12 cellular contexts compared by ENCODE assay signal in genomic region chr2:27737676-27738348, GRCh38. TPM values are rescaled to one million over a fixed set of nuclear protein-coding genes. Genes with fewer than 3 reads are reported as not detected.
DNase-seq lines count a peak whose midpoint lies in the region; ATAC-seq, FAIRE-seq and TF ChIP-seq lines count a peak whose summit lies in the region.
"Had no signal": no experiment of that assay in that cellular context is flagged by ENCODE, and none has a peak within 500 bp of the region (broad histone marks: within the 10 kb centered on the region; RNA-seq: fewer than 3 reads in every experiment).

No MANE protein-coding gene starts in this region.

- ATAC-seq in stimulated activated naive CD8-positive, alpha-beta T cell treated with anti-CD3 and anti-CD28 coated beads, Interleukin-15, amount 100 ng/mL, for 72 hours, result no peak

- H3K4me1 Mint-ChIP-seq in stimulated activated naive CD8-positive, alpha-beta T cell treated with anti-CD3 and anti-CD28 coated beads, Interleukin-15, amount 100 ng/mL, for 72 hours, result peaks cover 19% of the 10 kb centered on the region

- 54 to 64% methylated on average over 6 to 7 of the region's 7 CpGs for WGBS in esophagus squamous epithelium, 2 donors

- H3K27me3 Mint-ChIP-seq in stimulated activated naive CD8-positive, alpha-beta T cell treated with anti-CD3 and anti-CD28 coated beads, Interleukin-15, amount 100 ng/mL, for 72 hours, result no peaks in the 10 kb centered on the region

- H3K79me2 ChIP-seq in PC-9 (ENCODE audit: low read depth), result 0 out of 2 replicates have a peak, but pooled peaks cover 3% of the 10 kb centered on the region

- H4K20me1 ChIP-seq in PC-9 (ENCODE audit: insufficient read depth), result no peaks in the 10 kb centered on the region

- TF ChIP-seq POLR2A in esophagus squamous epithelium (IDR thresholded peaks at IDR 0.05), result no peak

- H3K9me3 Mint-ChIP-seq in stimulated activated naive CD8-positive, alpha-beta T cell treated with anti-CD3 and anti-CD28 coated beads, Interleukin-15, amount 100 ng/mL, for 72 hours, result no peaks in the 10 kb centered on the region

- no peak overlapping the region for H2AFZ ChIP-seq in PC-9

- peak overlapping the region; percentile 75 for H3K27ac ChIP-seq in PC-9
- peak overlapping the region; percentile 13 to 88 (median 60) for H3K27ac ChIP-seq in esophagus squamous epithelium
- H3K27ac ChIP-seq: testis had no signal

- H3K27me3 ChIP-seq in PC-9 (ENCODE audit: insufficient read depth, low read depth) (no peaks in the 10 kb centered on the region), esophagus squamous epithelium (no peaks in the 10 kb centered on the region)
- H3K27me3 ChIP-seq: testis had no signal

- DNase-seq in AG20443 (ENCODE audit: low spot score) (peak; percentile 53), PC-9 (peak in 1 of 2 experiments; percentile 94), esophagus squamous epithelium (lab: John Stamatoyannopoulos, UW) (no peak), non-pigmented ciliary epithelial cell (ENCODE audit: low read depth) (peak; percentile 63), NCI-H2196 treated with DMSO at 0.1 percent for 48 hours (lab: John Stamatoyannopoulos, UW; ENCODE audit: unreplicated experiment) (no peak), GM19238 (ENCODE audit: insufficient read length, low spot score) (no peak), frontal cortex (ENCODE audit: low spot score in 2 of 2) (no peak)
- DNase-seq in stimulated activated naive CD8-positive, alpha-beta T cell treated with anti-CD3 and anti-CD28 coated beads, Interleukin-15, amount 100 ng/mL, for 72 hours, result no peak
- DNase-seq: activated effector memory CD4-positive, alpha-beta T cell treated with anti-CD3 and anti-CD28 coated beads, Interleukin-2, amount 50 U/mL, for 16 hours; DND-41; NCI-H146; testis had no signal

- POLR2A ChIA-PET in PC-9 (lab: Charles Lee; ENCODE audit: unreplicated experiment), result interaction anchor here (0.6 kb wide), 1 partner anchor 810 kb away, joined by 5 read pairs; no protein-coding TSS in a partner anchor

- intact Hi-C loops in PC-9 (cut with micrococcal nuclease; ENCODE audit: unreplicated experiment), result no loop called here
- intact Hi-C loops in esophagus squamous epithelium (cut with DNase I), result no loop called here

- TF ChIP-seq CTCF in PC-9 (conservative IDR thresholded peaks at IDR 0.05) (no peak), esophagus squamous epithelium (IDR thresholded peaks at IDR 0.05) (peak in 1 of 6 experiments; percentile 15)

- no peak overlapping the region for H3K4me3 ChIP-seq in PC-9
- H3K4me3 ChIP-seq in esophagus squamous epithelium, result no peak overlapping the region
- H3K4me3 ChIP-seq: testis had no signal

- no peaks in the 10 kb centered on the region for H3K9me3 ChIP-seq in PC-9 (ENCODE audit: insufficient read depth, low read depth)
- H3K9me3 ChIP-seq in esophagus squamous epithelium, result no peaks in the 10 kb centered on the region
- H3K9me3 ChIP-seq: testis had no signal

- H3K9me2 ChIP-seq in PC-9 (ENCODE audit: insufficient read depth), result no peaks in the 10 kb centered on the region

- BruUV-seq in PC-9 (replicated peaks; lab: Mats Ljungman, UMichigan), result no TSS peak

- H3K4me1 ChIP-seq in PC-9 (replicated peaks; ENCODE audit: insufficient read depth) (peaks cover 56% of the 10 kb centered on the region), esophagus squamous epithelium (peaks cover 6 to 39% (median 16%) of the 10 kb centered on the region in 3 donors)

- H3K36me3 ChIP-seq in PC-9 (ENCODE audit: low read depth) (no peaks in the 10 kb centered on the region), esophagus squamous epithelium (no peaks in the 10 kb centered on the region)

- CTCF ChIA-PET in PC-9 (lab: Charles Lee), result no interaction called here

- no peak for FAIRE-seq in frontal cortex (lab: Jason Lieb, UNC)

- peaks cover 59% of the 10 kb centered on the region for H3F3A ChIP-seq in PC-9 (ENCODE audit: insufficient read depth, low read depth)

- no peak overlapping the region for H3K27ac Mint-ChIP-seq in stimulated activated naive CD8-positive, alpha-beta T cell treated with anti-CD3 and anti-CD28 coated beads, Interleukin-15, amount 100 ng/mL, for 72 hours

- peak overlapping the region; percentile 99 for H3K4me2 ChIP-seq in PC-9

- H3K4me3 Mint-ChIP-seq in stimulated activated naive CD8-positive, alpha-beta T cell treated with anti-CD3 and anti-CD28 coated beads, Interleukin-15, amount 100 ng/mL, for 72 hours, result no peak overlapping the region

RNA-seq across cellular contexts. Expression of gene MRPL33, which starts 33.7 kb away (rescaled TPM):
- 81.9 and 86.3 TPM in 2 replicates for total RNA-seq in PC-9 (2021)
- total RNA-seq in esophagus squamous epithelium, result 100 to 1,000 TPM in 1 of 4 donors, 10 to 100 TPM in 3; 50.4 to 114 (median 70.9) TPM
- 56.7 TPM for total RNA-seq in frontal cortex

Comparison
In these comparisons a context has a peak if more than half of its experiments do, and no peak if none do; other contexts are left out.
1. DNase-seq: peak in AG20443 (single experiment) and non-pigmented ciliary epithelial cell (single experiment); none in esophagus squamous epithelium (single experiment), NCI-H2196 treated with DMSO at 0.1 percent for 48 hours (single experiment), stimulated activated naive CD8-positive, alpha-beta T cell treated with anti-CD3 and anti-CD28 coated beads, Interleukin-15, amount 100 ng/mL, for 72 hours (0 of 2), GM19238 (single experiment) and frontal cortex (0 of 2).